In the genomic region with DNA sequence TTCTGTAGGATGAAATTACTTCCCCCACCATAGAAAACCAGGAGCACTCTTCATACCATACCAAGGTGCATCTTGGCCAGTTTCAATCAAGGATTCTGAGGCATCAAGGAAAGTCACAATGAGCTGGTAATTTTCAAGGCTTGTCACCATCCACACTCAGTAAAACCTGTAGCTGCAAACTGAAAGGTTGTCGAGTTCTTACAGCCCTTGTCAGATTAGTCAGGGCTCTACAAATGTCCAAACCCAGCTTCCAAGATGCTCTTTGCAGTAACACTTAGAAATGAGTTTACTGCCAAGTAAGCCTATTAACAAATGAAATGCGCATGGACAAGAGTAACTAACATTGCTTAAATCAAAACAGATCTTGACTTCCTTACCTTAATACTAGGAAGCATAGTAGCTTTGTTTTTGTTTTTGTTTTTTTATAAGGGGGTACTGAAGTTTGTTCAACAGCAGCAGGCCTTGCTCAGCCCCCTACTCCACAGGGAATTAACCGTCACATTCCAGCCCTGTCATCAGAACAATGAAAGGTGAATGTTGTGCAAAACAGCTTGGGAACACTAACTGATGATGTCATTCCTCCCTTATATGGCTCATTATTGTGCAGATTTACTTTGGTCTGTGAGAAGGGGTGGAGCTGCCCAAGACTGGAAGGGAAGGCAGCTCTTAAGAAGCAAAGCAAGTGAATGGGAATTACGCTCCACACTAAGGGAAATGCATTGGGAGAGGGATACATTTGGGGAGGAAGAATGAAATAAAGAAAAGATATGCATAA, we compare ENCODE assay signal across 10 cellular contexts. TPM values are rescaled to one million over a fixed set of nuclear protein-coding genes. Genes with fewer than 3 reads are reported as not detected.
DNase-seq lines count a peak whose midpoint lies in the region; ATAC-seq and TF ChIP-seq lines count a peak whose summit lies in the region.
"Had no signal": no experiment of that assay in that cellular context is flagged by ENCODE, and none has a peak within 500 bp of the region (broad histone marks: within the 10 kb centered on the region; RNA-seq: fewer than 3 reads in every experiment).

No MANE protein-coding gene starts in this region.

- intact Hi-C loops in testis (cut with DNase I; ENCODE audit: low total_unique reads), result no loop called here

- H3K36me3 ChIP-seq in SJSA1, result no peaks in the 10 kb centered on the region
- H3K36me3 ChIP-seq in testis (ENCODE audit: low read depth, missing control alignments), result no peaks in the 10 kb centered on the region

- TF ChIP-seq CTCF in omental fat pad (IDR thresholded peaks at IDR 0.05), result no peak
- no peak for TF ChIP-seq CTCF in testis (IDR thresholded peaks at IDR 0.05)

- in situ Hi-C loops in KBM-7 (cut with MboI; ENCODE audit: low pct_unique_long_range_greater_than_20kb, low sequenced_read_pairs), result no loop called here

- ATAC-seq in omental fat pad (ENCODE audit: low FRiP score), result peak; percentile 32
- ATAC-seq: stimulated activated naive CD8-positive, alpha-beta T cell treated with anti-CD3 and anti-CD28 coated beads, Interleukin-15, Interleukin-2, amounts not matched to agents 100 U/mL and 50 U/mL, for 24 hours had no signal

- no peaks in the 10 kb centered on the region for H3K27me3 ChIP-seq in SJSA1 (replicated peaks)
- no peaks in the 10 kb centered on the region for H3K27me3 ChIP-seq in testis

- H3K4me3 ChIP-seq in SJSA1, result no peak overlapping the region
- H3K4me3 ChIP-seq in testis, result no peak overlapping the region

- DNase-seq in EH (ENCODE audit: low read depth) (peak; percentile 66), SJSA1 (ENCODE audit: low read depth in 1 of 2, low spot score in 2 of 2) (peak in 1 of 2 experiments; percentile 77), globus pallidus (ENCODE audit: low spot score) (peak; percentile 7), omental fat pad (ENCODE audit: low spot score) (no peak), testis (no peak), KBM-7 (no peak)
- DNase-seq in activated CD4-positive, alpha-beta T cell treated with anti-CD3 and anti-CD28 coated beads for 4 hours, result no peak
- no peak for DNase-seq in stimulated activated CD4-positive, alpha-beta T cell treated with anti-CD3 and anti-CD28 coated beads, Interleukin-4, amount 100 ng/mL, for 24 hours
- DNase-seq: NCI-H2029; stimulated activated naive CD8-positive, alpha-beta T cell treated with anti-CD3 and anti-CD28 coated beads, Interleukin-15, Interleukin-2, amounts not matched to agents 100 U/mL and 50 U/mL, for 24 hours had no signal

- WGBS in testis, 2 donors, result 69 to 73% methylated on average over 4 of the region's 4 CpGs

- TF ChIP-seq POLR2A in testis (IDR thresholded peaks at IDR 0.05), result no peak

- H3K4me1 ChIP-seq in SJSA1 (replicated peaks) (peaks cover 17% of the 10 kb centered on the region), testis (no peaks in the 10 kb centered on the region)

- H3K9me3 ChIP-seq in SJSA1 (replicated peaks), result no peaks in the 10 kb centered on the region
- no peaks in the 10 kb centered on the region for H3K9me3 ChIP-seq in testis

- H3K27ac ChIP-seq in SJSA1 (peak overlapping the region; percentile 53), testis (peak overlapping the region in 1 of 2 donors; percentile 10)

RNA-seq across cellular contexts. Expression of gene TMEM30A, which starts 49.9 kb away (rescaled TPM):
- 177 and 253 TPM in 2 replicates for total RNA-seq in SJSA1 (2014; rRNA removed; shearing (Covaris generic))
- total RNA-seq in omental fat pad (10 to 100 TPM; 45.2 to 84.3 (median 58.4) TPM), testis (10 to 100 TPM; 53.8 to 57.4 TPM)
- 52.7 TPM for polyA plus RNA-seq in testis (ENCODE audit: insufficient read depth, low read depth, low replicate concordance)

Comparison
In these comparisons a context has a peak if more than half of its experiments do, and no peak if none do; other contexts are left out.
1. DNase-seq: peak in EH (single experiment) and globus pallidus (single experiment); none in omental fat pad (single experiment), testis (single experiment), KBM-7 (single experiment), activated CD4-positive, alpha-beta T cell treated with anti-CD3 and anti-CD28 coated beads for 4 hours (0 of 2) and stimulated activated CD4-positive, alpha-beta T cell treated with anti-CD3 and anti-CD28 coated beads, Interleukin-4, amount 100 ng/mL, for 24 hours (single experiment).